25 cellular contexts compared by ENCODE assay signal in genomic region chr9:2363138-2363745, GRCh38.
DNase-seq lines count a peak whose midpoint lies in the region; ATAC-seq, FAIRE-seq and TF ChIP-seq lines count a peak whose summit lies in the region.
"Had no signal": no experiment of that assay in that cellular context is flagged by ENCODE, and none has a peak within 500 bp of the region (broad histone marks: within the 10 kb centered on the region; RNA-seq: fewer than 3 reads in every experiment).

No MANE protein-coding gene starts in this region.

- TF ChIP-seq CTCF in H1 (IDR thresholded peaks at IDR 0.05; ENCODE audit: control extremely low read depth in 1 of 3, insufficient read depth in 1 of 3, low read depth in 1 of 3, low read length in 3 of 3) (no peak), keratinocyte (optimal IDR thresholded peaks at IDR 0.05 in 1 of 3, IDR thresholded peaks at IDR 0.05 in 1 of 3, conservative IDR thresholded peaks at IDR 0.05 in 1 of 3; ENCODE audit: extremely low read depth in 1 of 3, insufficient read depth in 2 of 3, low read length in 3 of 3) (no peak), prostate gland (IDR thresholded peaks at IDR 0.05) (no peak)

- no peaks in the 10 kb centered on the region for H3K4me1 Mint-ChIP-seq in stimulated activated naive CD8-positive, alpha-beta T cell treated with anti-CD3 and anti-CD28 coated beads, Interleukin-15, Interleukin-2, amounts not matched to agents 100 ng/mL and 50 ng/mL, for 24 hours (ENCODE audit: low read depth)
- no peaks in the 10 kb centered on the region for H3K4me1 Mint-ChIP-seq in stimulated activated naive CD8-positive, alpha-beta T cell treated with anti-CD3 and anti-CD28 coated beads, Interleukin-15, amount 100 ng/mL, for 72 hours

- TF ChIP-seq POLR2A in H1 (IDR thresholded peaks at IDR 0.05; ENCODE audit: control extremely low read depth in 1 of 2, low read depth in 2 of 2, low read length in 2 of 2) (no peak), prostate gland (IDR thresholded peaks at IDR 0.05) (no peak)

- peak in 1 of 2 experiments; percentile 64; a peak in 1 of 3 replicates for TF ChIP-seq EP300 in H1 (IDR thresholded peaks at IDR 0.05; ENCODE audit: borderline replicate concordance in 1 of 2, low read depth in 2 of 2, low read length in 2 of 2)

- no peaks in the 10 kb centered on the region for H3K9me3 ChIP-seq in H1 (ENCODE audit: insufficient read depth in 2 of 2, low read depth in 1 of 2, low read length in 1 of 2)
- no peaks in the 10 kb centered on the region for H3K9me3 ChIP-seq in keratinocyte (ENCODE audit: control insufficient read depth, low read depth, low read length)
- peaks cover under 1% of the 10 kb centered on the region for H3K9me3 ChIP-seq in aorta (ENCODE audit: control insufficient read depth, low read length)
- H3K9me3 ChIP-seq in prostate gland: no peaks in the 10 kb centered on the region
- H3K9me3 ChIP-seq: Caco-2, MG63, SK-N-SH had no signal

- H4K5ac ChIP-seq in H1 (ENCODE audit: insufficient read length, low read depth, low read length): no peak overlapping the region

- ATAC-seq in stimulated activated naive CD8-positive, alpha-beta T cell treated with anti-CD3 and anti-CD28 coated beads, Interleukin-15, amount 100 ng/mL, for 72 hours: no peak
- ATAC-seq in aorta (ENCODE audit: low FRiP score): no peak
- no peak for ATAC-seq in GM19351 (IDR thresholded peaks at IDR 0.05; ENCODE audit: unreplicated experiment)
- ATAC-seq: K562, PC-3 had no signal

- no peak overlapping the region for H3K9ac ChIP-seq in H1 (replicated peaks in 1 of 4; ENCODE audit: extremely low read depth in 1 of 4, low read depth in 3 of 4, low read length in 3 of 4)
- no peak overlapping the region for H3K9ac ChIP-seq in keratinocyte (ENCODE audit: control insufficient read depth, extremely low read depth, insufficient read depth, low read length)
- H3K9ac ChIP-seq: BLaER1 treated with 17β-estradiol and CSF1 and Interleukin-3, amounts not matched to agents 10 nM and 100 nM; SK-N-SH had no signal

- H3K23ac ChIP-seq in H1 (ENCODE audit: insufficient read length): no peak overlapping the region

- H3K27me3 Mint-ChIP-seq in stimulated activated naive CD8-positive, alpha-beta T cell treated with anti-CD3 and anti-CD28 coated beads, Interleukin-15, Interleukin-2, amounts not matched to agents 100 ng/mL and 50 ng/mL, for 24 hours: peaks cover 16% of the 10 kb centered on the region
- peaks cover 11% of the 10 kb centered on the region for H3K27me3 Mint-ChIP-seq in stimulated activated naive CD8-positive, alpha-beta T cell treated with anti-CD3 and anti-CD28 coated beads, Interleukin-15, amount 100 ng/mL, for 72 hours

- H3K14ac ChIP-seq in H1 (ENCODE audit: insufficient read length): no peak overlapping the region

- no peak overlapping the region for H4K91ac ChIP-seq in H1 (replicated peaks; ENCODE audit: insufficient read length, low read length)

- no peak overlapping the region; the same call in 1 of the 2 replicates for H2BK12ac ChIP-seq in H1 (ENCODE audit: low read depth, low read length)

- CTCF ChIA-PET in H1 (lab: Charles Lee; ENCODE audit: partially characterized antibody): interaction anchor here (0.8 to 1.5 kb wide), 2 partner anchors 15 to 122 kb away, joined by 3 to 4 read pairs; no protein-coding TSS in a partner anchor

- H3K36me3 ChIP-seq in H1 (ENCODE audit: control insufficient read depth in 2 of 4, insufficient read depth in 4 of 4, low read length in 3 of 4): no peaks in the 10 kb centered on the region; a peak in 2 of 8 replicates
- no peaks in the 10 kb centered on the region for H3K36me3 ChIP-seq in keratinocyte (ENCODE audit: control insufficient read depth in 2 of 2, extremely low read depth in 1 of 2, insufficient read depth in 2 of 2, low read length in 2 of 2)
- H3K36me3 ChIP-seq in aorta (ENCODE audit: control insufficient read depth in 1 of 2, insufficient read depth in 2 of 2, low read length in 1 of 2): no peaks in the 10 kb centered on the region
- no peaks in the 10 kb centered on the region for H3K36me3 ChIP-seq in prostate gland
- H3K36me3 ChIP-seq: BLaER1 treated with 17β-estradiol and CSF1 and Interleukin-3, amounts not matched to agents 10 nM and 100 nM; MG63 had no signal

- no peak overlapping the region for H3K18ac ChIP-seq in H1 (ENCODE audit: extremely low read depth, low read length)

- H3K23me2 ChIP-seq in H1 (ENCODE audit: low read depth, low read length): no peaks in the 10 kb centered on the region

- no peak overlapping the region for H2BK15ac ChIP-seq in H1 (ENCODE audit: low read length)

- H3K4me2 ChIP-seq in H1 (ENCODE audit: insufficient read depth in 1 of 2, low read depth in 2 of 2, low read length in 2 of 2) (no peak overlapping the region), keratinocyte (ENCODE audit: control insufficient read depth, extremely low read depth, insufficient read depth, low read depth, low read length) (no peak overlapping the region)
- H3K4me2 ChIP-seq: BLaER1 treated with 17β-estradiol and CSF1 and Interleukin-3, amounts not matched to agents 10 nM and 100 nM; SK-N-SH had no signal

- H2BK5ac ChIP-seq in H1 (ENCODE audit: low read depth, low read length): no peak overlapping the region

- no peaks in the 10 kb centered on the region for H3K79me2 ChIP-seq in H1 (ENCODE audit: control insufficient read depth in 1 of 2, insufficient read depth in 2 of 2, low read length in 2 of 2)
- no peaks in the 10 kb centered on the region for H3K79me2 ChIP-seq in keratinocyte (ENCODE audit: control insufficient read depth, insufficient read depth, low read length)

- no peak overlapping the region for H3K27ac ChIP-seq in H1 (ENCODE audit: low read depth, low read length)
- H3K27ac ChIP-seq in keratinocyte (ENCODE audit: control insufficient read depth, insufficient read depth, low read length): no peak overlapping the region
- no peak overlapping the region for H3K27ac ChIP-seq in aorta (ENCODE audit: low read depth in 1 of 2, low read length in 2 of 2)
- no peak overlapping the region for H3K27ac ChIP-seq in prostate gland
- H3K27ac ChIP-seq: BLaER1 treated with 17β-estradiol and CSF1 and Interleukin-3, amounts not matched to agents 10 nM and 100 nM had no signal

- no peak overlapping the region for H3K4ac ChIP-seq in H1 (replicated peaks; ENCODE audit: insufficient read length, low read depth, low read length)

- H3K4me3 ChIP-seq in H1 (ENCODE audit: extremely low read depth in 1 of 4, insufficient read depth in 2 of 4, low read depth in 3 of 4, low read length in 4 of 4) (no peak overlapping the region), keratinocyte (ENCODE audit: control insufficient read depth in 2 of 3, extremely low read depth in 1 of 3, insufficient read depth in 2 of 3, low read depth in 1 of 3, low read length in 3 of 3) (no peak overlapping the region), aorta (ENCODE audit: low read length in 2 of 2) (no peak overlapping the region), prostate gland (no peak overlapping the region)
- H3K4me3 ChIP-seq: BLaER1 treated with 17β-estradiol and CSF1 and Interleukin-3, amounts not matched to agents 10 nM and 100 nM; K562; MG63 had no signal

- H4K20me1 ChIP-seq in H1 (replicated peaks in 1 of 2; ENCODE audit: control insufficient read depth in 1 of 2, insufficient read depth in 2 of 2, low read length in 2 of 2) (no peaks in the 10 kb centered on the region), keratinocyte (ENCODE audit: control insufficient read depth, extremely low read depth, insufficient read depth, low read length) (no peaks in the 10 kb centered on the region)
- H4K20me1 ChIP-seq: BLaER1 treated with 17β-estradiol and CSF1 and Interleukin-3, amounts not matched to agents 10 nM and 100 nM had no signal

- H3K9me3 Mint-ChIP-seq in stimulated activated naive CD8-positive, alpha-beta T cell treated with anti-CD3 and anti-CD28 coated beads, Interleukin-15, Interleukin-2, amounts not matched to agents 100 ng/mL and 50 ng/mL, for 24 hours: no peaks in the 10 kb centered on the region
- no peaks in the 10 kb centered on the region for H3K9me3 Mint-ChIP-seq in stimulated activated naive CD8-positive, alpha-beta T cell treated with anti-CD3 and anti-CD28 coated beads, Interleukin-15, amount 100 ng/mL, for 72 hours
- H3K9me3 Mint-ChIP-seq: CD4-positive, alpha-beta T cell had no signal

- 86 to 100% methylated on average over 3 to 6 of the region's 6 CpGs for WGBS in H1 (ENCODE audit: extremely low coverage in 1 of 2, insufficient coverage in 1 of 2, insufficient read length in 1 of 2, insufficient replicate concordance in 2 of 2, low coverage in 1 of 2, low lambda C conversion rate in 2 of 2, missing lambda C conversion rate in 1 of 2), 2 experiments
- 72 to 77% methylated on average over 6 of the region's 6 CpGs for WGBS in aorta, 2 donors
- WGBS in prostate gland: 82% methylated on average over 6 of the region's 6 CpGs

- H2AK5ac ChIP-seq in H1 (ENCODE audit: low read depth, low read length): no peak overlapping the region

- POLR2A ChIA-PET in H1 (lab: Charles Lee; ENCODE audit: partially characterized antibody): no interaction called here

- no peak overlapping the region for H2BK120ac ChIP-seq in H1 (replicated peaks; ENCODE audit: low read depth, low read length)

- H3K4me3 Mint-ChIP-seq in stimulated activated naive CD8-positive, alpha-beta T cell treated with anti-CD3 and anti-CD28 coated beads, Interleukin-15, Interleukin-2, amounts not matched to agents 100 ng/mL and 50 ng/mL, for 24 hours: no peak overlapping the region
- no peak overlapping the region for H3K4me3 Mint-ChIP-seq in stimulated activated naive CD8-positive, alpha-beta T cell treated with anti-CD3 and anti-CD28 coated beads, Interleukin-15, amount 100 ng/mL, for 72 hours
- H3K4me3 Mint-ChIP-seq: CD4-positive, alpha-beta T cell had no signal

- no peaks in the 10 kb centered on the region for H3K9me1 ChIP-seq in keratinocyte (ENCODE audit: control insufficient read depth, extremely low read depth, insufficient read depth, low read length)

- no peak overlapping the region for H3K56ac ChIP-seq in H1 (replicated peaks; ENCODE audit: insufficient read length, low read depth, low read length)

- no peak for DNase-seq in stimulated activated naive CD8-positive, alpha-beta T cell treated with anti-CD3 and anti-CD28 coated beads, Interleukin-15, amount 100 ng/mL, for 72 hours
- DNase-seq in H1 (ENCODE audit: low read depth in 1 of 2, low spot score in 2 of 2) (no peak), keratinocyte (ENCODE audit: low read depth, low spot score) (no peak), aorta (no peak), prostate gland (ENCODE audit: low spot score) (no peak)
- DNase-seq: AML-193; Caco-2; CD4-positive, alpha-beta T cell; GOT3; HCEC 1CT; MG63; NCI-H1105 treated with DMSO at 0.1 percent for 48 hours; NCI-H146; NCI-H1930; NCI-H2107; NCI-H524 treated with DMSO at 0.1 percent for 48 hours; NCI-H774; PC-3; SK-N-SH had no signal

- intact Hi-C loops in aorta (cut with DNase I) (no loop called here), prostate gland (cut with DNase I) (no loop called here)

- peaks cover 0 to 12% (median 6%) of the 10 kb centered on the region in 4 experiments; a peak in 4 of 7 replicates for H3K4me1 ChIP-seq in H1 (replicated peaks in 1 of 4; ENCODE audit: control insufficient read depth in 3 of 4, insufficient read depth in 4 of 4, low read length in 3 of 4)
- peaks cover 11% of the 10 kb centered on the region for H3K4me1 ChIP-seq in keratinocyte (ENCODE audit: control insufficient read depth, extremely low read depth, insufficient read depth, low read length)
- no peaks in the 10 kb centered on the region for H3K4me1 ChIP-seq in aorta (ENCODE audit: control insufficient read depth in 1 of 2, insufficient read depth in 2 of 2, low read length in 2 of 2)
- H3K4me1 ChIP-seq in prostate gland (replicated peaks): no peaks in the 10 kb centered on the region
- H3K4me1 ChIP-seq: Caco-2 had no signal

- peak overlapping the region; percentile 56 for H3K27ac Mint-ChIP-seq in stimulated activated naive CD8-positive, alpha-beta T cell treated with anti-CD3 and anti-CD28 coated beads, Interleukin-15, Interleukin-2, amounts not matched to agents 100 ng/mL and 50 ng/mL, for 24 hours
- H3K27ac Mint-ChIP-seq in stimulated activated naive CD8-positive, alpha-beta T cell treated with anti-CD3 and anti-CD28 coated beads, Interleukin-15, amount 100 ng/mL, for 72 hours: no peak overlapping the region
- H3K27ac Mint-ChIP-seq: CD4-positive, alpha-beta T cell had no signal

- no peak overlapping the region for H4K8ac ChIP-seq in H1 (ENCODE audit: extremely low read depth, insufficient read depth, low read length)

- no peaks in the 10 kb centered on the region for H3K36me3 Mint-ChIP-seq in stimulated activated naive CD8-positive, alpha-beta T cell treated with anti-CD3 and anti-CD28 coated beads, Interleukin-15, Interleukin-2, amounts not matched to agents 100 ng/mL and 50 ng/mL, for 24 hours (ENCODE audit: low read depth)

- H2AFZ ChIP-seq in H1 (ENCODE audit: low read length): 0 out of 2 replicates have a peak overlapping the region, but pooled peaks have one; percentile 86
- no peak overlapping the region for H2AFZ ChIP-seq in keratinocyte (ENCODE audit: control insufficient read depth, low read length)

- peaks cover 0 to 2% (median 0%) of the 10 kb centered on the region in 4 experiments; a peak in 1 of 7 replicates for H3K27me3 ChIP-seq in H1 (replicated peaks in 1 of 4; ENCODE audit: control insufficient read depth in 3 of 4, extremely low read depth in 1 of 4, insufficient read depth in 3 of 4, low read length in 3 of 4)
- no peaks in the 10 kb centered on the region for H3K27me3 ChIP-seq in keratinocyte (ENCODE audit: control insufficient read depth, extremely low read depth, insufficient read depth, low read length)
- no peaks in the 10 kb centered on the region for H3K27me3 ChIP-seq in aorta (ENCODE audit: control insufficient read depth in 1 of 2, insufficient read depth in 2 of 2, low read length in 1 of 2)
- H3K27me3 ChIP-seq in prostate gland (replicated peaks; ENCODE audit: insufficient read depth): no peaks in the 10 kb centered on the region
- H3K27me3 ChIP-seq: BLaER1 treated with 17β-estradiol and CSF1 and Interleukin-3, amounts not matched to agents 10 nM and 100 nM; MG63 had no signal

- no peak for TF ChIP-seq RAD21 in H1 (IDR thresholded peaks at IDR 0.05 in 1 of 2, conservative IDR thresholded peaks at IDR 0.05 in 1 of 2; ENCODE audit: low read depth in 2 of 2, low read length in 2 of 2)

- FAIRE-seq in H1 (lab: Jason Lieb, UNC) (no peak), keratinocyte (lab: Jason Lieb, UNC) (peak; percentile 26)
- FAIRE-seq: A204.1, G401.6, K562 had no signal

- 0 out of 2 replicates have a peak overlapping the region, but pooled peaks have one; percentile 56 for H2BK20ac ChIP-seq in H1 (ENCODE audit: low read length)

- no peaks in the 10 kb centered on the region for H3K79me1 ChIP-seq in H1 (ENCODE audit: low read depth, low read length)

- dilution Hi-C loops in keratinocyte (cut with MboI; ENCODE audit: extremely low pct_ligation_motif_present, low sequenced_read_pairs): no loop called here
